In the genomic region with DNA sequence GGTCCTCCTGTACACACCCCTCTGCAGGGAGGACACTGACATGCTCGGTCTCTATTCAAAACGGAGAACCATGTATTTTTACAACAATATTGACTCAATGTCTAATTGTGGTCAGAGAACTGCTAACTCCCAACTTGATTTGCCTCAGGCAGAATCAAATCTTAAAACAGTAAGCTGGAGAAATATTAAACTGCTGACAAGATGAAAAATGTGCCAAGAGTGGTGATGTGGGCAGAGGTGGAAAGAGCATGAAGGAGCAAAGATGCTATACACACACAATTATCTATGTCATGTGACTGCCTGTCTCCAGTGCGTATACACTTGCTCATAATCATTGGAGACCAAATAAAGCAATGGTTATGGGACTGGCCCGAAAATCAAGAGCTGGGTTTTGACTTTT, we compare ENCODE assay signal across 2 cellular contexts.
TF ChIP-seq lines count a peak whose summit lies in the region.

No MANE protein-coding gene starts in this region.

TF ChIP-seq in HepG2, 621 proteins besides CTCF, POLR2A, EP300 and RAD21 (continued from another document):
- TF ChIP-seq, protein P1, sequence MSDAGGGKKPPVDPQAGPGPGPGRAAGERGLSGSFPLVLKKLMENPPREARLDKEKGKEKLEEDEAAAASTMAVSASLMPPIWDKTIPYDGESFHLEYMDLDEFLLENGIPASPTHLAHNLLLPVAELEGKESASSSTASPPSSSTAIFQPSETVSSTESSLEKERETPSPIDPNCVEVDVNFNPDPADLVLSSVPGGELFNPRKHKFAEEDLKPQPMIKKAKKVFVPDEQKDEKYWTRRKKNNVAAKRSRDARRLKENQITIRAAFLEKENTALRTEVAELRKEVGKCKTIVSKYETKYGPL (CRISPR knock-in tag; IDR thresholded peaks at IDR 0.05), result no peak
- no peak for TF ChIP-seq ZNF777 (CRISPR knock-in tag; IDR thresholded peaks at IDR 0.05)

TF ChIP-seq in WTC11, 78 proteins besides CTCF, POLR2A, EP300 and RAD21 (continued from another document):
- TF ChIP-seq, protein P2, sequence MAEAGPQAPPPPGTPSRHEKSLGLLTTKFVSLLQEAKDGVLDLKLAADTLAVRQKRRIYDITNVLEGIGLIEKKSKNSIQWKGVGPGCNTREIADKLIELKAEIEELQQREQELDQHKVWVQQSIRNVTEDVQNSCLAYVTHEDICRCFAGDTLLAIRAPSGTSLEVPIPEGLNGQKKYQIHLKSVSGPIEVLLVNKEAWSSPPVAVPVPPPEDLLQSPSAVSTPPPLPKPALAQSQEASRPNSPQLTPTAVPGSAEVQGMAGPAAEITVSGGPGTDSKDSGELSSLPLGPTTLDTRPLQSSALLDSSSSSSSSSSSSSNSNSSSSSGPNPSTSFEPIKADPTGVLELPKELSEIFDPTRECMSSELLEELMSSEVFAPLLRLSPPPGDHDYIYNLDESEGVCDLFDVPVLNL (CRISPR knock-in tag; IDR thresholded peaks at IDR 0.05; ENCODE audit: borderline replicate concordance, low read depth), result no peak
